13 cellular contexts compared by ENCODE assay signal in genomic region chr10:6170638-6171037, GRCh38. TPM values are rescaled to one million over a fixed set of nuclear protein-coding genes. Genes with fewer than 3 reads are reported as not detected.
DNase-seq lines count a peak whose midpoint lies in the region; ATAC-seq, FAIRE-seq and TF ChIP-seq lines count a peak whose summit lies in the region.
"Had no signal": no experiment of that assay in that cellular context is flagged by ENCODE, and none has a peak within 500 bp of the region (broad histone marks: within the 10 kb centered on the region; RNA-seq: fewer than 3 reads in every experiment).

No MANE protein-coding gene starts in this region.

- H3K4me3 Mint-ChIP-seq in activated T-helper 1 cell treated with anti-CD3 and anti-CD28 coated beads, Interleukin-12 subunit alpha, Interleukin-12 subunit beta, Interleukin-2, Interleukin-4 antibody, amounts not matched to agents 30 ng/mL and 10 ng/mL and 1 ng/mL, durations not matched to agents 14 hours and 24 hours and 36 hours, result peak overlapping the region; percentile 5
- H3K4me3 Mint-ChIP-seq in glutamatergic neuron (ENCODE audit: unreplicated experiment), result peak overlapping the region; percentile 3

- H3K27ac Mint-ChIP-seq in activated T-helper 1 cell treated with anti-CD3 and anti-CD28 coated beads, Interleukin-12 subunit alpha, Interleukin-12 subunit beta, Interleukin-2, Interleukin-4 antibody, amounts not matched to agents 30 ng/mL and 10 ng/mL and 1 ng/mL, durations not matched to agents 14 hours and 24 hours and 36 hours, result peak overlapping the region; percentile 31
- no peak overlapping the region for H3K27ac Mint-ChIP-seq in glutamatergic neuron (ENCODE audit: unreplicated experiment)

- WGBS in suprapubic skin, result 72% methylated on average over 2 of the region's 2 CpGs

- intact Hi-C loops in left ventricle myocardium superior (cut with micrococcal nuclease) (no loop called here), Right ventricle myocardium superior (cut with DNase I) (no loop called here)
- intact Hi-C loops in activated T-helper 1 cell treated with anti-CD3 and anti-CD28 coated beads, Interleukin-12 subunit alpha, Interleukin-12 subunit beta, Interleukin-2, Interleukin-4 antibody, amounts not matched to agents 30 ng/mL and 10 ng/mL and 1 ng/mL, durations not matched to agents 14 hours and 24 hours and 36 hours (cut with micrococcal nuclease), result no loop called here

- TF ChIP-seq EP300 in suprapubic skin (IDR thresholded peaks at IDR 0.05), result no peak

- H3K27ac ChIP-seq in suprapubic skin, result peak overlapping the region; percentile 6

- DNase-seq in left ventricle myocardium superior (no peak), Right ventricle myocardium superior (no peak), glutamatergic neuron (no peak), suprapubic skin (ENCODE audit: low spot score in 2 of 2) (no peak), RCC 7860 (ENCODE audit: low spot score) (no peak)
- no peak for DNase-seq in activated T-helper 1 cell treated with anti-CD3 and anti-CD28 coated beads, Interleukin-12 subunit alpha, Interleukin-12 subunit beta, Interleukin-2, Interleukin-4 antibody, amounts not matched to agents 30 ng/mL and 10 ng/mL and 1 ng/mL, durations not matched to agents 14 hours and 24 hours and 36 hours (ENCODE audit: low spot score)
- DNase-seq: AML-193, anterior cingulate cortex, foreskin fibroblast, NCI-H1092 treated with DMSO at 0.1 percent for 48 hours, SK-N-SH had no signal

- peaks cover 76% of the 10 kb centered on the region for H3K4me1 Mint-ChIP-seq in activated T-helper 1 cell treated with anti-CD3 and anti-CD28 coated beads, Interleukin-12 subunit alpha, Interleukin-12 subunit beta, Interleukin-2, Interleukin-4 antibody, amounts not matched to agents 30 ng/mL and 10 ng/mL and 1 ng/mL, durations not matched to agents 14 hours and 24 hours and 36 hours (ENCODE audit: low read depth)
- H3K4me1 Mint-ChIP-seq in glutamatergic neuron (ENCODE audit: low read depth, unreplicated experiment), result peaks cover 30% of the 10 kb centered on the region

- H3K36me3 ChIP-seq in suprapubic skin, result peaks cover 4% of the 10 kb centered on the region

- no peaks in the 10 kb centered on the region for H3K9me3 Mint-ChIP-seq in activated T-helper 1 cell treated with anti-CD3 and anti-CD28 coated beads, Interleukin-12 subunit alpha, Interleukin-12 subunit beta, Interleukin-2, Interleukin-4 antibody, amounts not matched to agents 30 ng/mL and 10 ng/mL and 1 ng/mL, durations not matched to agents 14 hours and 24 hours and 36 hours
- peaks cover 10% of the 10 kb centered on the region for H3K9me3 Mint-ChIP-seq in glutamatergic neuron (ENCODE audit: unreplicated experiment)

- no peaks in the 10 kb centered on the region for H3K9me3 ChIP-seq in suprapubic skin
- H3K9me3 ChIP-seq: SK-N-SH had no signal

- no peaks in the 10 kb centered on the region for H3K27me3 Mint-ChIP-seq in activated T-helper 1 cell treated with anti-CD3 and anti-CD28 coated beads, Interleukin-12 subunit alpha, Interleukin-12 subunit beta, Interleukin-2, Interleukin-4 antibody, amounts not matched to agents 30 ng/mL and 10 ng/mL and 1 ng/mL, durations not matched to agents 14 hours and 24 hours and 36 hours (ENCODE audit: insufficient read depth)
- peaks cover 10% of the 10 kb centered on the region for H3K27me3 Mint-ChIP-seq in glutamatergic neuron (ENCODE audit: unreplicated experiment)

- peak; percentile 28 for ATAC-seq in left ventricle myocardium superior
- no peak for ATAC-seq in Right ventricle myocardium superior (ENCODE audit: poor library complexity)
- ATAC-seq in HG03432 (IDR thresholded peaks at IDR 0.05; ENCODE audit: unreplicated experiment), result no peak
- no peak for ATAC-seq in HG03039 (IDR thresholded peaks at IDR 0.05; ENCODE audit: unreplicated experiment)

- peaks cover 29% of the 10 kb centered on the region for H3K36me3 Mint-ChIP-seq in activated T-helper 1 cell treated with anti-CD3 and anti-CD28 coated beads, Interleukin-12 subunit alpha, Interleukin-12 subunit beta, Interleukin-2, Interleukin-4 antibody, amounts not matched to agents 30 ng/mL and 10 ng/mL and 1 ng/mL, durations not matched to agents 14 hours and 24 hours and 36 hours (ENCODE audit: low read depth)
- no peaks in the 10 kb centered on the region for H3K36me3 Mint-ChIP-seq in glutamatergic neuron (ENCODE audit: unreplicated experiment)

- H3K4me3 ChIP-seq in suprapubic skin, result no peak overlapping the region

- no peak for TF ChIP-seq CTCF in glutamatergic neuron (IDR thresholded peaks at IDR 0.05; ENCODE audit: partially characterized antibody, unreplicated experiment)
- TF ChIP-seq CTCF in suprapubic skin (IDR thresholded peaks at IDR 0.05), result no peak

- no peak for FAIRE-seq in RCC 7860 (lab: Jason Lieb, UNC)

- no peak for TF ChIP-seq POLR2A in suprapubic skin (IDR thresholded peaks at IDR 0.05)

- H3K4me1 ChIP-seq in suprapubic skin, result peaks cover 49% of the 10 kb centered on the region

- no peaks in the 10 kb centered on the region for H3K27me3 ChIP-seq in suprapubic skin

RNA-seq across cellular contexts. Expression of gene PFKFB3, which starts 32.1 kb away (rescaled TPM):
- total RNA-seq in left ventricle myocardium superior, result 30.8 TPM
- total RNA-seq in Right ventricle myocardium superior, result 24.7 TPM
- total RNA-seq in activated T-helper 1 cell treated with anti-CD3 and anti-CD28 coated beads, Interleukin-12 subunit alpha, Interleukin-12 subunit beta, Interleukin-2, Interleukin-4 antibody, amounts not matched to agents 30 ng/mL and 10 ng/mL and 1 ng/mL, durations not matched to agents 14 hours and 24 hours and 36 hours, result 90.3 and 93.8 TPM in 2 replicates
- 137 TPM for total RNA-seq in glutamatergic neuron (ENCODE audit: unreplicated experiment)
- 100 to 1,000 TPM in 1 of 4 donors, 10 to 100 TPM in 3; 40.1 to 115 (median 52.2) TPM for total RNA-seq in suprapubic skin
